15 cellular contexts compared by ENCODE assay signal in the genomic region with DNA sequence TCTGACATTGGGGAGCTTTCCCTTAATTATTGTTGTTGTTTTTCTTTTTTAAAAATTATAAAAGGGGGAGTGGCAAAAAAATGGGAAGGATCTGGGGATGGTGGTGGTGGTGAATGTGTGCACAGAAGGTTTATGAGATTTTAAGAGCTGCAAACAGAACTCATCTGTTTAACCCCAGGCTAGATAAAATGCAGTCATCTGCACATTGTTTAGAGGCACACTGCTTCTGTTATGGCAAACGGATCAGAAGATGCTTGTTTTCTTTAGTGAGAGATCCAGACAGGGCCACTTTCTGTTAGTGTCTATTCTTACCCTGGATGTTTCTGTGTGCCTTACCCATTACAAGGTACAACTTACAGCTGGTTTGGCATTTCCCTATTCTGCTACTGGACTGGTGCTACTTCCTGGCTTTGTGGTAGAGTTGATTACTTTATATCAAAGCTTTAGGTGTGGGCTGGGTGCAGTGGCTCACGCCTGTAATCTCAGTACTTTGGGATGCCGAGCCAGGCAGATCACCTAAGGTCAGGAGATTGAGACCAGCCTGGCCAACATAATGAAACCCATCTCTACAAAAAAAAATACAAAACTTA.
"Had no signal": no experiment of that assay in that cellular context is flagged by ENCODE, and none has a peak within 500 bp of the region (broad histone marks: within the 10 kb centered on the region; RNA-seq: fewer than 3 reads in every experiment).

No MANE protein-coding gene starts in this region.

- H3K4me3 ChIP-seq: colonic mucosa, pancreas, testis had no signal

- H3K27ac ChIP-seq: colonic mucosa, pancreas, testis had no signal

- ATAC-seq: activated T-cell treated with anti-CD3 and anti-CD28 coated beads, Interleukin-2, amount 50 U/mL, for 4 hours; esophagus mucosa; pancreas; stimulated activated memory B cell treated with anti-CD40 and anti-IgM and Interleukin-4, amounts not matched to agents 10 μg/mL and 1 μg/mL and 100 μg/mL, for 72 hours had no signal

- H3K36me3 Mint-ChIP-seq: activated naive CD8-positive, alpha-beta T cell; stimulated activated memory B cell treated with anti-CD40 and anti-IgM and Interleukin-4, amounts not matched to agents 10 μg/mL and 1 μg/mL and 100 μg/mL, for 72 hours had no signal

- H3K27ac Mint-ChIP-seq: activated CD4-positive, alpha-beta memory T cell treated with anti-CD3 and anti-CD28 coated beads for 36 hours; stimulated activated memory B cell treated with anti-CD40 and anti-IgM and Interleukin-4, amounts not matched to agents 10 μg/mL and 1 μg/mL and 100 μg/mL, for 72 hours had no signal

- H3K4me3 Mint-ChIP-seq: activated CD4-positive, alpha-beta memory T cell treated with anti-CD3 and anti-CD28 coated beads for 36 hours; activated naive CD8-positive, alpha-beta T cell; activated T-cell treated with anti-CD3 and anti-CD28 coated beads, Interleukin-2, amount 50 U/mL, for 4 hours; stimulated activated memory B cell treated with anti-CD40 and anti-IgM and Interleukin-4, amounts not matched to agents 10 μg/mL and 1 μg/mL and 100 μg/mL, for 72 hours had no signal

- H3K36me3 ChIP-seq: colonic mucosa, pancreas had no signal

- H3K9me3 ChIP-seq: colonic mucosa, pancreas, testis had no signal

- DNase-seq: activated CD4-positive, alpha-beta memory T cell treated with anti-CD3 and anti-CD28 coated beads for 36 hours; activated CD4-positive, alpha-beta T cell treated with anti-CD3 and anti-CD28 coated beads for 1 hour; activated gamma-delta T cell treated with Interleukin-2 at 50 U/mL for 16 hours; activated T-cell treated with anti-CD3 and anti-CD28 coated beads, Interleukin-2, amount 50 U/mL, for 4 hours; amniotic stem cell; caudate nucleus; colonic mucosa; kidney glomerular epithelial cell; pancreas; SW 1271; T-helper 9 cell; testis had no signal

- H3K4me1 ChIP-seq: colonic mucosa, pancreas, testis had no signal

- H3K9me3 Mint-ChIP-seq: activated CD4-positive, alpha-beta memory T cell treated with anti-CD3 and anti-CD28 coated beads for 36 hours; activated T-cell treated with anti-CD3 and anti-CD28 coated beads, Interleukin-2, amount 50 U/mL, for 4 hours; stimulated activated memory B cell treated with anti-CD40 and anti-IgM and Interleukin-4, amounts not matched to agents 10 μg/mL and 1 μg/mL and 100 μg/mL, for 72 hours had no signal

- H3K27me3 ChIP-seq: colonic mucosa, pancreas, testis had no signal

- H3K4me1 Mint-ChIP-seq: stimulated activated memory B cell treated with anti-CD40 and anti-IgM and Interleukin-4, amounts not matched to agents 10 μg/mL and 1 μg/mL and 100 μg/mL, for 72 hours had no signal
